10 cellular contexts compared by ENCODE assay signal in genomic region chr6:48765352-48765961, GRCh38.
DNase-seq lines count a peak whose midpoint lies in the region; ATAC-seq, FAIRE-seq and TF ChIP-seq lines count a peak whose summit lies in the region.
"Had no signal": no experiment of that assay in that cellular context is flagged by ENCODE, and none has a peak within 500 bp of the region (broad histone marks: within the 10 kb centered on the region; RNA-seq: fewer than 3 reads in every experiment).

No MANE protein-coding gene starts in this region.

- H3K9ac ChIP-seq in astrocyte (ENCODE audit: low read length) = no peak overlapping the region

- H3K9me3 ChIP-seq in A549 (no peaks in the 10 kb centered on the region), astrocyte (ENCODE audit: insufficient read depth, low read depth, low read length) (no peaks in the 10 kb centered on the region)

- ATAC-seq in A549 = peak in 1 of 2 experiments; percentile 71; a peak in 2 of 6 replicates
- ATAC-seq in GM18858 (IDR thresholded peaks at IDR 0.05; ENCODE audit: unreplicated experiment) = peak; percentile 48
- ATAC-seq in GM19452 (IDR thresholded peaks at IDR 0.05; ENCODE audit: unreplicated experiment) = no peak

- no peak overlapping the region for H2AFZ ChIP-seq in astrocyte (ENCODE audit: low read depth, low read length)

- peak; percentile 42; the same call in 2 of the 3 replicates for TF ChIP-seq CTCF in A549 (IDR thresholded peaks at IDR 0.05)
- TF ChIP-seq CTCF in astrocyte (IDR thresholded peaks at IDR 0.05; ENCODE audit: insufficient read depth, low read depth, low read length) = peak; percentile 70

- no peaks in the 10 kb centered on the region for H3K36me3 Mint-ChIP-seq in astrocyte (ENCODE audit: low read depth, unreplicated experiment)

- H3K27me3 ChIP-seq in astrocyte (ENCODE audit: insufficient read depth, low read length) = no peaks in the 10 kb centered on the region

- TF ChIP-seq RAD21 in A549 (conservative IDR thresholded peaks at IDR 0.05 in 1 of 2, IDR thresholded peaks at IDR 0.05 in 1 of 2) = peak; percentile 49 to 66; a peak in 4 of 5 replicates

- POLR2A ChIA-PET in A549 (lab: Yijun Ruan, JAX) = no interaction called here

- H3K27ac Mint-ChIP-seq in astrocyte (ENCODE audit: unreplicated experiment) = no peak overlapping the region
- H3K27ac Mint-ChIP-seq: dendritic cell treated with granulocyte-macrophage colony-stimulating factor and Interleukin-4, amounts not matched to agents 40 ng/mL and 50 ng/mL, for 4 days had no signal

- CTCF ChIA-PET in A549 (lab: Yijun Ruan, JAX) = interaction anchor here (0.8 to 1.8 kb wide), 4 partner anchors 39 to 978 kb away, joined by 3 to 5 read pairs (median 3); no protein-coding TSS in a partner anchor

- 39% methylated on average over 7 of the region's 7 CpGs for WGBS in A549 (ENCODE audit: missing lambda C conversion rate)

- no peak for FAIRE-seq in A549 (lab: Jason Lieb, UNC)
- no peak for FAIRE-seq in astrocyte (lab: Jason Lieb, UNC)
- FAIRE-seq: GM18507 had no signal

- no peaks in the 10 kb centered on the region for H4K20me1 ChIP-seq in astrocyte (ENCODE audit: insufficient read depth, low read length)

- peak in 1 of 2 experiments; percentile 55 for DNase-seq in A549 (ENCODE audit: low read depth in 1 of 2, low spot score in 1 of 2)
- DNase-seq in NCI-H2171 treated with DMSO at 0.1 percent for 48 hours (lab: John Stamatoyannopoulos, UW) = peak; percentile 57
- DNase-seq in astrocyte (ENCODE audit: low read depth) = peak; percentile 46
- DNase-seq in iris pigment epithelial cell (ENCODE audit: low read depth) = peak; percentile 79
- no peak for DNase-seq in NCI-H187 (lab: John Stamatoyannopoulos, UW)
- no peak for DNase-seq in activated CD4-positive, alpha-beta T cell treated with anti-CD3 and anti-CD28 coated beads for 4 hours

- H3K4me1 ChIP-seq in A549 (peaks cover 15% of the 10 kb centered on the region), astrocyte (ENCODE audit: insufficient read depth, low read length) (peaks cover 5% of the 10 kb centered on the region)

- no peak for TF ChIP-seq POLR2A in A549 (IDR thresholded peaks at IDR 0.05; ENCODE audit: low read length)

- peaks cover 2% of the 10 kb centered on the region for H3K27me3 Mint-ChIP-seq in astrocyte (ENCODE audit: low read depth, unreplicated experiment)
- H3K27me3 Mint-ChIP-seq: dendritic cell treated with granulocyte-macrophage colony-stimulating factor and Interleukin-4, amounts not matched to agents 40 ng/mL and 50 ng/mL, for 4 days had no signal

- no peaks in the 10 kb centered on the region for H3K79me2 ChIP-seq in astrocyte (ENCODE audit: insufficient read depth, low read length)

- TF ChIP-seq EP300 in A549 (IDR thresholded peaks at IDR 0.05) = no peak

- H3K36me3 ChIP-seq in astrocyte (ENCODE audit: insufficient read depth, low read length) = no peaks in the 10 kb centered on the region

- H3K27ac ChIP-seq in A549 = peak overlapping the region; percentile 52 to 58; a peak in 4 of 6 replicates
- H3K27ac ChIP-seq in astrocyte (ENCODE audit: low read depth, low read length) = no peak overlapping the region

- no peak overlapping the region for H3K4me3 ChIP-seq in A549
- no peak overlapping the region for H3K4me3 ChIP-seq in astrocyte (ENCODE audit: insufficient read depth, low read depth, low read length)

- no peak overlapping the region for H3K4me3 Mint-ChIP-seq in astrocyte (ENCODE audit: unreplicated experiment)
- H3K4me3 Mint-ChIP-seq: dendritic cell treated with granulocyte-macrophage colony-stimulating factor and Interleukin-4, amounts not matched to agents 40 ng/mL and 50 ng/mL, for 4 days had no signal

- H3K9me3 Mint-ChIP-seq in astrocyte (ENCODE audit: unreplicated experiment) = no peaks in the 10 kb centered on the region
- H3K9me3 Mint-ChIP-seq: dendritic cell treated with granulocyte-macrophage colony-stimulating factor and Interleukin-4, amounts not matched to agents 40 ng/mL and 50 ng/mL, for 4 days had no signal

- H3K4me1 Mint-ChIP-seq in astrocyte (ENCODE audit: low read depth, unreplicated experiment) = peaks cover 5% of the 10 kb centered on the region

- H3K4me2 ChIP-seq in A549 (no peak overlapping the region; the same call in 2 of the 3 replicates), astrocyte (ENCODE audit: low read length) (no peak overlapping the region)

TF ChIP-seq in A549, 52 proteins besides CTCF, POLR2A, EP300 and RAD21:
- TF ChIP-seq SMC3 (IDR thresholded peaks at IDR 0.05) = peak; percentile 36; the same call in 2 of the 3 replicates
- TF ChIP-seq, protein P1, sequence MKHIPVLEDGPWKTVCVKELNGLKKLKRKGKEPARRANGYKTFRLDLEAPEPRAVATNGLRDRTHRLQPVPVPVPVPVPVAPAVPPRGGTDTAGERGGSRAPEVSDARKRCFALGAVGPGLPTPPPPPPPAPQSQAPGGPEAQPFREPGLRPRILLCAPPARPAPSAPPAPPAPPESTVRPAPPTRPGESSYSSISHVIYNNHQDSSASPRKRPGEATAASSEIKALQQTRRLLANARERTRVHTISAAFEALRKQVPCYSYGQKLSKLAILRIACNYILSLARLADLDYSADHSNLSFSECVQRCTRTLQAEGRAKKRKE (CRISPR knock-in tag; IDR thresholded peaks at IDR 0.05; ENCODE audit: low read depth) = no peak
TF ChIP-seq in A549: peak in this region for 1.

Comparison
In these comparisons a context has a peak if more than half of its experiments do, and no peak if none do; other contexts are left out.
1. DNase-seq: peak in NCI-H2171 treated with DMSO at 0.1 percent for 48 hours (single experiment), astrocyte (single experiment) and iris pigment epithelial cell (single experiment); none in NCI-H187 (0 of 2) and activated CD4-positive, alpha-beta T cell treated with anti-CD3 and anti-CD28 coated beads for 4 hours (0 of 2).